20 cellular contexts compared by ENCODE assay signal in the genomic region with DNA sequence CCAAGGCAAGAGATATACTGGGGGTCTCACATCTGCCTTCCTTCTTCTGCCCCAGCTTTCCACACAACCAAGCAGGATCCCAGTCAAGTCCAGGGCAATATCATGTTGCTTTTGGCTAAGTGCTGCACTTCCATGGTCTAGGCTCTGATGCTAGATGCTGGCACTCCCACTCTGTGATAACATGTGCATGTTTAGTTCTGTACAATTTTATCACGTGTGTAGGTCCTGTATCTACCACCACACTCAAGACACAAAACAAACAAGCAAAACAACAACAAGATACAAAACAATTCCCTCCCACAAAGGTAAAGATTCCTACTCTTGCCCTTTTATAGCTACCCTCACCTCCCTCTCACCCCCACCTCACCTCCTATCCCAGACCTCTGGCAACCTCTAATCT.
DNase-seq lines count a peak whose midpoint lies in the region; ATAC-seq, FAIRE-seq and TF ChIP-seq lines count a peak whose summit lies in the region.
"Had no signal": no experiment of that assay in that cellular context is flagged by ENCODE, and none has a peak within 500 bp of the region (broad histone marks: within the 10 kb centered on the region; RNA-seq: fewer than 3 reads in every experiment).

No MANE protein-coding gene starts in this region.

- no peak overlapping the region for H3K4me2 ChIP-seq in HepG2 (ENCODE audit: low read depth, low read length)

- H3K9ac ChIP-seq in colonic mucosa (ENCODE audit: low read depth in 2 of 2, low read length in 2 of 2) (no peak overlapping the region), HepG2 (ENCODE audit: insufficient read depth, low read depth, low read length) (no peak overlapping the region)
- H3K9ac ChIP-seq: GM23248 had no signal

- CTCF ChIA-PET in HepG2 (lab: Yijun Ruan, JAX; ENCODE audit: low intra/inter-chr PET ratio, low total read pairs): no interaction called here

- H4K20me1 ChIP-seq in HepG2 (ENCODE audit: insufficient read depth, low read length): no peaks in the 10 kb centered on the region

- ATAC-seq in HepG2: no peak

- TF ChIP-seq EP300 in HepG2 (IDR thresholded peaks at IDR 0.05; ENCODE audit: low read depth in 2 of 2, low read length in 2 of 2): no peak
- TF ChIP-seq EP300 in HepG2 (CRISPR knock-in tag; IDR thresholded peaks at IDR 0.05; ENCODE audit: borderline replicate concordance): no peak

- DNase-seq in colonic mucosa (peak; percentile 13), HepG2 (ENCODE audit: low spot score) (no peak), type B pancreatic cell (ENCODE audit: extremely low spot score, unreplicated experiment) (peak; percentile 7), cerebellar cortex (ENCODE audit: low spot score) (no peak), cerebellum (ENCODE audit: low spot score) (no peak), NK-92 (lab: John Stamatoyannopoulos, UW; ENCODE audit: unreplicated experiment) (no peak)
- DNase-seq: ACHN; BE2C; Caco-2; CD4-positive, alpha-beta T cell; GM23248; HCEC 1CT; IMR-90 had no signal

- WGBS in HepG2 (ENCODE audit: low lambda C conversion rate): 0% methylated on average over 1 of the region's 1 CpG

- FAIRE-seq in HepG2 (lab: Jason Lieb, UNC): no peak
- FAIRE-seq: A204.1, D721Med, G401.6, GM12891, GM19239 had no signal

- TF ChIP-seq POLR2A in HepG2 (IDR thresholded peaks at IDR 0.05; ENCODE audit: insufficient read depth in 1 of 2, low read depth in 2 of 2, low read length in 2 of 2): no peak

- no peak overlapping the region for H2AFZ ChIP-seq in HepG2 (ENCODE audit: low read length)
- H2AFZ ChIP-seq: GM23248 had no signal

- no peaks in the 10 kb centered on the region for H3K27me3 ChIP-seq in colonic mucosa
- 0 out of 5 replicates have a peak, but pooled peaks cover 0 to 8% of the 10 kb centered on the region in 2 experiments for H3K27me3 ChIP-seq in HepG2 (ENCODE audit: control insufficient read depth in 1 of 2, insufficient read depth in 2 of 2, low read length in 2 of 2)
- H3K27me3 ChIP-seq: BE2C had no signal

- H3K4me1 ChIP-seq in colonic mucosa (no peaks in the 10 kb centered on the region), HepG2 (ENCODE audit: insufficient read depth, low read length) (peaks cover 9% of the 10 kb centered on the region)
- H3K4me1 ChIP-seq: BE2C had no signal

- no peaks in the 10 kb centered on the region for H3K36me3 ChIP-seq in colonic mucosa
- no peaks in the 10 kb centered on the region for H3K36me3 ChIP-seq in HepG2 (replicated peaks in 1 of 2; ENCODE audit: control insufficient read depth in 1 of 2, insufficient read depth in 2 of 2, low read length in 2 of 2)
- H3K36me3 ChIP-seq: BE2C had no signal

- no peak overlapping the region for H3K4me3 ChIP-seq in colonic mucosa
- H3K4me3 ChIP-seq in HepG2 (replicated peaks in 1 of 3; ENCODE audit: insufficient read depth in 1 of 3, low read depth in 2 of 3, low read length in 3 of 3): no peak overlapping the region
- H3K4me3 ChIP-seq: GM23248 had no signal

- TF ChIP-seq CTCF in colonic mucosa (IDR thresholded peaks at IDR 0.05) (no peak), HepG2 (CRISPR knock-in tag; IDR thresholded peaks at IDR 0.05) (no peak), type B pancreatic cell (conservative IDR thresholded peaks at IDR 0.05) (no peak)

- H3K9me3 Mint-ChIP-seq in type B pancreatic cell: no peaks in the 10 kb centered on the region
- H3K9me3 Mint-ChIP-seq: CD4-positive, alpha-beta T cell had no signal

- no peak overlapping the region for H3K27ac ChIP-seq in colonic mucosa
- no peak overlapping the region for H3K27ac ChIP-seq in HepG2 (ENCODE audit: extremely low read length, insufficient read depth, low read length)
- H3K27ac ChIP-seq: C4-2B, GM23248, HL-60 had no signal

- no peak overlapping the region for H3K27ac Mint-ChIP-seq in type B pancreatic cell
- H3K27ac Mint-ChIP-seq: CD4-positive, alpha-beta T cell had no signal

- H3K9me3 ChIP-seq in colonic mucosa (no peaks in the 10 kb centered on the region), HepG2 (ENCODE audit: low read length) (no peaks in the 10 kb centered on the region)
- H3K9me3 ChIP-seq: BE2C, Caco-2 had no signal

- H3K79me2 ChIP-seq in HepG2 (ENCODE audit: insufficient read depth, low read length): no peaks in the 10 kb centered on the region

- no TSS peak for BruUV-seq in HepG2 (replicated peaks; lab: Mats Ljungman, UMichigan)

- peaks cover 4% of the 10 kb centered on the region for H3K4me1 Mint-ChIP-seq in type B pancreatic cell (ENCODE audit: unreplicated experiment)

- intact Hi-C loops in colonic mucosa (cut with DNase I): no loop called here
- intact Hi-C loops in HepG2 (cut with micrococcal nuclease; ENCODE audit: unreplicated experiment): no loop called here

- TF ChIP-seq RAD21 in HepG2 (CRISPR knock-in tag; IDR thresholded peaks at IDR 0.05): no peak

- no peak overlapping the region for H3K4me3 Mint-ChIP-seq in type B pancreatic cell
- H3K4me3 Mint-ChIP-seq: CD4-positive, alpha-beta T cell had no signal

- H3K27me3 Mint-ChIP-seq in type B pancreatic cell: peaks cover 28% of the 10 kb centered on the region

- in situ Hi-C loops in HepG2 (cut with HindIII; ENCODE audit: extremely low pct_ligation_motif_present, low pct_unique_long_range_greater_than_20kb): no loop called here

- H3K36me3 Mint-ChIP-seq in type B pancreatic cell: no peaks in the 10 kb centered on the region

- POLR2A ChIA-PET in HepG2 (lab: Yijun Ruan, JAX): no interaction called here

TF ChIP-seq in HepG2, 621 proteins besides CTCF, POLR2A, EP300 and RAD21:
- peak; percentile 95 for TF ChIP-seq MNT (IDR thresholded peaks at IDR 0.05)
- no peak for TF ChIP-seq ATF1 (CRISPR knock-in tag; IDR thresholded peaks at IDR 0.05)

Comparison
In these comparisons a context has a peak if more than half of its experiments do, and no peak if none do; other contexts are left out.
1. DNase-seq: peak in colonic mucosa (single experiment) and type B pancreatic cell (single experiment); none in HepG2 (single experiment), cerebellar cortex (single experiment), cerebellum (single experiment) and NK-92 (single experiment).